In the genomic region with DNA sequence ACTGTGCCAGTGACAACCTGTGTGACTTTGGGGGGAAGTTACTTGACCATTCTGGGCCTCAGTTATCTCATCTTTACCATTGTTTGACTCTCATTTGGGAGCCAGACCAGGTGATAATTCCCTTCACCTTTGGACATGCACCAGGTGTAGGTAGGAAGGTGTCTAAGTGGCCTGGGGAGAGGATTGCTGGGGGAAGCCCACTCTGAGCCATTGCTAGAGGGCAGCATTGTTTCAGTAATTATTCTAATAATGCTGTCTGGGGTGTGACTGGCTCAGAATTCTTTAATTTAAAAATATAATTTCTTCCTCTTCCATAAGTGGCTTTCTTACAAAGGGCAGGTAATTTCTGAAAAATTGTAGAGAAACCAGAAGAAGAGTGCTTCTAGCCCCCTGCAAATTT, we compare ENCODE assay signal across 15 cellular contexts.
DNase-seq lines count a peak whose midpoint lies in the region; ATAC-seq and TF ChIP-seq lines count a peak whose summit lies in the region.
"Had no signal": no experiment of that assay in that cellular context is flagged by ENCODE, and none has a peak within 500 bp of the region (broad histone marks: within the 10 kb centered on the region; RNA-seq: fewer than 3 reads in every experiment).

No MANE protein-coding gene starts in this region.

- peaks cover 3% of the 10 kb centered on the region for H3K27me3 Mint-ChIP-seq in brain
- H3K27me3 Mint-ChIP-seq: T-helper 17 cell had no signal

- H3K9me3 ChIP-seq in smooth muscle cell (replicated peaks; ENCODE audit: low read depth) = no peaks in the 10 kb centered on the region

- H3K4me3 Mint-ChIP-seq in brain = no peak overlapping the region
- H3K4me3 Mint-ChIP-seq: B cell, memory B cell, T-helper 17 cell had no signal

- peak; percentile 65 to 66 for TF ChIP-seq CTCF in brain (conservative IDR thresholded peaks at IDR 0.05)
- TF ChIP-seq CTCF in smooth muscle cell (IDR thresholded peaks at IDR 0.05; ENCODE audit: borderline replicate concordance, insufficient read depth, poor library complexity, severe bottlenecking) = peak; percentile 24

- H3K9ac ChIP-seq in smooth muscle cell (ENCODE audit: low read depth) = no peak overlapping the region

- no peaks in the 10 kb centered on the region for H3F3A ChIP-seq in smooth muscle cell (ENCODE audit: low read depth)

- H3K4me1 ChIP-seq in smooth muscle cell (ENCODE audit: low read depth) = no peaks in the 10 kb centered on the region

- H3K27ac Mint-ChIP-seq in brain = no peak overlapping the region
- H3K27ac Mint-ChIP-seq: B cell, memory B cell, T-helper 17 cell had no signal

- H3K4me1 Mint-ChIP-seq in brain = no peaks in the 10 kb centered on the region
- H3K4me1 Mint-ChIP-seq: B cell, memory B cell, T-helper 17 cell had no signal

- no peaks in the 10 kb centered on the region for H3K36me3 Mint-ChIP-seq in brain
- H3K36me3 Mint-ChIP-seq: memory B cell had no signal

- H3K36me3 ChIP-seq in smooth muscle cell (ENCODE audit: low read depth) = no peaks in the 10 kb centered on the region

- H3K4me2 ChIP-seq in smooth muscle cell = no peak overlapping the region

- H4K20me1 ChIP-seq in smooth muscle cell (ENCODE audit: low read depth) = no peaks in the 10 kb centered on the region

- H2AFZ ChIP-seq in smooth muscle cell (ENCODE audit: low read depth) = no peak overlapping the region

- no peak overlapping the region for H3K4me3 ChIP-seq in smooth muscle cell

- no peaks in the 10 kb centered on the region for H3K79me2 ChIP-seq in smooth muscle cell (ENCODE audit: low read depth)

- H3K27me3 ChIP-seq in smooth muscle cell (ENCODE audit: low read depth) = no peaks in the 10 kb centered on the region

- DNase-seq in NCI-H345 (lab: John Stamatoyannopoulos, UW) (peak; percentile 28), NCI-H345 treated with DMSO at 0.1 percent for 48 hours (lab: John Stamatoyannopoulos, UW; ENCODE audit: unreplicated experiment) (no peak), NCI-H1105 (lab: John Stamatoyannopoulos, UW) (peak; percentile 0), smooth muscle cell (lab: John Stamatoyannopoulos, UW; ENCODE audit: unreplicated experiment) (no peak), Ammon's horn (ENCODE audit: low spot score) (no peak)
- DNase-seq: activated CD4-positive, alpha-beta T cell treated with anti-CD3 and anti-CD28 coated beads, Interleukin-2, amount 50 U/mL, for 48 hours; activated effector memory CD4-positive, alpha-beta T cell treated with anti-CD3 and anti-CD28 coated beads, Interleukin-2, amount 50 U/mL, for 16 hours; NCI-H1092 treated with DMSO at 0.1 percent for 48 hours; stimulated activated CD4-positive, alpha-beta T cell treated with anti-CD3 and anti-CD28 coated beads, Interleukin-1b, Interleukin-23, amount 100 ng/mL, for 48 hours; T-helper 17 cell had no signal

- H3K9me3 Mint-ChIP-seq in brain = peaks cover 0 to 4% (median 1%) of the 10 kb centered on the region in 5 experiments
- H3K9me3 Mint-ChIP-seq: memory B cell had no signal

- no peak for ATAC-seq in HG03159 (IDR thresholded peaks at IDR 0.05; ENCODE audit: unreplicated experiment)
- no peak for ATAC-seq in HG02798 (IDR thresholded peaks at IDR 0.05; ENCODE audit: poor library complexity, unreplicated experiment)
- ATAC-seq: T-helper 17 cell had no signal

- no peak overlapping the region for H3K27ac ChIP-seq in smooth muscle cell (ENCODE audit: low read depth)

Comparison
In these comparisons a context has a peak if more than half of its experiments do, and no peak if none do; other contexts are left out.
1. DNase-seq: peak in NCI-H345 (single experiment) and NCI-H1105 (single experiment); none in NCI-H345 treated with DMSO at 0.1 percent for 48 hours (single experiment), smooth muscle cell (single experiment) and Ammon's horn (single experiment).